Comparison of ENCODE assay signal across 2 cellular contexts in the genomic region with DNA sequence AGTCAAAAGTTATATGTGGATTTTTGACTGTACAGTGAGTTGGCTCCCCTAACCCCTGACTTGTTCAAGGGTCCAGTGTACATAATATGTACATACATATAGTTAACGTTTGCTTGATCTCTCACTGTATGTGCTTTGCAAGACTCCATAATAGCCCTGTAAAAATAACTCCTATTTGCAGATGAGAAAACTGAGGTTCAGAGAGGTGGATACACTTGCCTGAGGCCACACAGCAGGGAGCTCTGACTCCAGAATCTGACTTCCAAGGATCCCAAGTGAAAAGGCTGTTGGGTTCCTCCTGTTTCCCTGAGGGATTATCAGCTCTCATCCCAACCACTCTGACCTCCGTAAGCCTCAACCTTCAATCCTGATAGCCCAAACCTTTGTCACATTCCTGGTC.
TF ChIP-seq lines count a peak whose summit lies in the region.

No MANE protein-coding gene starts in this region.

TF ChIP-seq in HepG2, 621 proteins besides CTCF, POLR2A, EP300 and RAD21:
- TF ChIP-seq ZNF768 (CRISPR knock-in tag; IDR thresholded peaks at IDR 0.05) (peak; percentile 76; the same call in 1 of the 2 replicates), KLF12 (CRISPR knock-in tag; IDR thresholded peaks at IDR 0.05; ENCODE audit: borderline replicate concordance) (no peak)

TF ChIP-seq in H1, 55 proteins besides CTCF, POLR2A, EP300 and RAD21:
- TF ChIP-seq FOSL1 (IDR thresholded peaks at IDR 0.05; ENCODE audit: insufficient read depth, low read depth, low read length) (no peak), KDM1A (IDR thresholded peaks at IDR 0.05; ENCODE audit: borderline replicate concordance, low read length) (peak; percentile 83)
